In the genomic region with DNA sequence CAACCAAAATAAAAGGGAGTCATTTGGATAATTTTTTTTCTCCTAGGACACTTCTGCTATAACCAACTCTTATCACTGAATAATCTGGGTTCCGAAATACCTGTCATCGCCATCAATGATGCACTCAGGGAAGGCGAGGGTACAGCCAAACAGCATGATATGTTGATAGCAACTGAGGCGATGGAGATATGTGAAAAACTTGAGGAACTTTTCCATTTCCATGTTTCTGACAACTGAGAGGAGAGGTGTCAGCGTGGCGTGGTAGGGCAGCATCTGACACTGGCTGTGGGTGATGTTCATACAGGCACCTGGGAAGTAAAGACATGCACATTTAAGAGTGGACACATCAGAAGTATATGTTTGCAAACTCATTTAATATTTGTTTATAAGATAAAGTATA, we compare ENCODE assay signal across 21 cellular contexts.
A peak's percentile ranks its signal among the peaks of the same experiment; 100 is the strongest.
DNase-seq lines count a peak whose midpoint lies in the region; ATAC-seq and TF ChIP-seq lines count a peak whose summit lies in the region.
"Had no signal": no experiment of that assay in that cellular context is flagged by ENCODE, and none has a peak within 500 bp of the region (broad histone marks: within the 10 kb centered on the region; RNA-seq: fewer than 3 reads in every experiment).

No MANE protein-coding gene starts in this region.

- H3K36me3 ChIP-seq in right atrium auricular region: no peaks in the 10 kb centered on the region
- H3K36me3 ChIP-seq: BLaER1 had no signal

- intact Hi-C loops in Right ventricle myocardium inferior (cut with DNase I): no loop called here
- intact Hi-C loops in left cardiac atrium (cut with DNase I): no loop called here
- intact Hi-C loops in right cardiac atrium (cut with DNase I): loop anchor here in 1 of 4 donors (10.0 kb wide), 1 partner anchor 62 kb away; no protein-coding TSS in a partner anchor
- intact Hi-C loops in activated T-helper 1 cell treated with anti-CD3 and anti-CD28 coated beads, Interleukin-12 subunit alpha, Interleukin-12 subunit beta, Interleukin-2, Interleukin-4 antibody, amounts not matched to agents 30 ng/mL and 10 ng/mL and 1 ng/mL, durations not matched to agents 14 hours and 24 hours and 36 hours (cut with micrococcal nuclease): no loop called here

- H3K9me3 ChIP-seq in right atrium auricular region: no peaks in the 10 kb centered on the region
- H3K9me3 ChIP-seq in right cardiac atrium (ENCODE audit: control insufficient read depth, low read length): no peaks in the 10 kb centered on the region
- H3K9me3 ChIP-seq: Caco-2 had no signal

- no peak for TF ChIP-seq CTCF in right atrium auricular region (IDR thresholded peaks at IDR 0.05)

- ATAC-seq in Right ventricle myocardium inferior (peak; percentile 46), left cardiac atrium (peak; percentile 81 to 94), right cardiac atrium (peak; percentile 82 to 86), HG02763 (IDR thresholded peaks at IDR 0.05; ENCODE audit: unreplicated experiment) (no peak)
- ATAC-seq: CD8-positive, alpha-beta T cell; GM12878 had no signal

- no peaks in the 10 kb centered on the region for H3K4me1 Mint-ChIP-seq in activated T-helper 1 cell treated with anti-CD3 and anti-CD28 coated beads, Interleukin-12 subunit alpha, Interleukin-12 subunit beta, Interleukin-2, Interleukin-4 antibody, amounts not matched to agents 30 ng/mL and 10 ng/mL and 1 ng/mL, durations not matched to agents 14 hours and 24 hours and 36 hours (ENCODE audit: low read depth)
- H3K4me1 Mint-ChIP-seq: B cell; CD4-positive, CD25-positive, alpha-beta regulatory T cell had no signal

- H3K27ac Mint-ChIP-seq in activated T-helper 1 cell treated with anti-CD3 and anti-CD28 coated beads, Interleukin-12 subunit alpha, Interleukin-12 subunit beta, Interleukin-2, Interleukin-4 antibody, amounts not matched to agents 30 ng/mL and 10 ng/mL and 1 ng/mL, durations not matched to agents 14 hours and 24 hours and 36 hours: no peak overlapping the region
- H3K27ac Mint-ChIP-seq: B cell; CD4-positive, CD25-positive, alpha-beta regulatory T cell; CD8-positive, alpha-beta T cell had no signal

- no peak overlapping the region for H3K4me3 Mint-ChIP-seq in activated T-helper 1 cell treated with anti-CD3 and anti-CD28 coated beads, Interleukin-12 subunit alpha, Interleukin-12 subunit beta, Interleukin-2, Interleukin-4 antibody, amounts not matched to agents 30 ng/mL and 10 ng/mL and 1 ng/mL, durations not matched to agents 14 hours and 24 hours and 36 hours
- H3K4me3 Mint-ChIP-seq: B cell; CD4-positive, CD25-positive, alpha-beta regulatory T cell; CD8-positive, alpha-beta T cell had no signal

- no peaks in the 10 kb centered on the region for H3K4me1 ChIP-seq in right atrium auricular region
- H3K4me1 ChIP-seq in right cardiac atrium (ENCODE audit: control insufficient read depth, insufficient read depth, low read length): peaks cover 2% of the 10 kb centered on the region
- H3K4me1 ChIP-seq: BLaER1, Caco-2 had no signal

- 44% methylated on average over 6 of the region's 6 CpGs for WGBS in right cardiac atrium

- H3K27me3 ChIP-seq in right atrium auricular region: no peaks in the 10 kb centered on the region
- no peaks in the 10 kb centered on the region for H3K27me3 ChIP-seq in right cardiac atrium (ENCODE audit: control insufficient read depth, insufficient read depth)
- H3K27me3 ChIP-seq: BLaER1 had no signal

- H3K27me3 Mint-ChIP-seq in activated T-helper 1 cell treated with anti-CD3 and anti-CD28 coated beads, Interleukin-12 subunit alpha, Interleukin-12 subunit beta, Interleukin-2, Interleukin-4 antibody, amounts not matched to agents 30 ng/mL and 10 ng/mL and 1 ng/mL, durations not matched to agents 14 hours and 24 hours and 36 hours (ENCODE audit: insufficient read depth): peaks cover 4% of the 10 kb centered on the region

- H3K36me3 Mint-ChIP-seq in activated T-helper 1 cell treated with anti-CD3 and anti-CD28 coated beads, Interleukin-12 subunit alpha, Interleukin-12 subunit beta, Interleukin-2, Interleukin-4 antibody, amounts not matched to agents 30 ng/mL and 10 ng/mL and 1 ng/mL, durations not matched to agents 14 hours and 24 hours and 36 hours (ENCODE audit: low read depth): no peaks in the 10 kb centered on the region
- H3K36me3 Mint-ChIP-seq: CD4-positive, CD25-positive, alpha-beta regulatory T cell; CD8-positive, alpha-beta T cell had no signal

- H3K9me3 Mint-ChIP-seq in activated T-helper 1 cell treated with anti-CD3 and anti-CD28 coated beads, Interleukin-12 subunit alpha, Interleukin-12 subunit beta, Interleukin-2, Interleukin-4 antibody, amounts not matched to agents 30 ng/mL and 10 ng/mL and 1 ng/mL, durations not matched to agents 14 hours and 24 hours and 36 hours: peaks cover 3% of the 10 kb centered on the region
- H3K9me3 Mint-ChIP-seq: CD8-positive, alpha-beta T cell had no signal

- H3K27ac ChIP-seq in right atrium auricular region (peak overlapping the region in 1 of 2 donors; percentile 56), right cardiac atrium (ENCODE audit: low read length) (no peak overlapping the region)
- H3K27ac ChIP-seq: 22Rv1, BLaER1, C4-2B, GM23248 had no signal

- DNase-seq in Right ventricle myocardium inferior (ENCODE audit: missing footprints) (no peak), right atrium auricular region (ENCODE audit: low spot score) (no peak), left cardiac atrium (peak; percentile 27), right cardiac atrium (peak in 2 of 3 donors; percentile 20 to 57), NCI-H1436 treated with DMSO at 0.1 percent for 48 hours (lab: John Stamatoyannopoulos, UW) (no peak)
- no peak for DNase-seq in activated T-helper 1 cell treated with anti-CD3 and anti-CD28 coated beads, Interleukin-12 subunit alpha, Interleukin-12 subunit beta, Interleukin-2, Interleukin-4 antibody, amounts not matched to agents 30 ng/mL and 10 ng/mL and 1 ng/mL, durations not matched to agents 14 hours and 24 hours and 36 hours (ENCODE audit: low spot score)
- DNase-seq: Caco-2; CD4-positive, CD25-positive, alpha-beta regulatory T cell; CD8-positive, alpha-beta T cell; DMS79; EL; GDM1; GM23248; H7; HCEC 1CT had no signal

- H3K4me3 ChIP-seq in right atrium auricular region (no peak overlapping the region), right cardiac atrium (ENCODE audit: low read length) (no peak overlapping the region)
- H3K4me3 ChIP-seq: BLaER1, GM12878, GM23248 had no signal

Comparison
In these comparisons a context has a peak if more than half of its experiments do, and no peak if none do; other contexts are left out.
1. DNase-seq: peak in left cardiac atrium (single experiment) and right cardiac atrium (2 of 3); none in Right ventricle myocardium inferior (single experiment), right atrium auricular region (single experiment), activated T-helper 1 cell treated with anti-CD3 and anti-CD28 coated beads, Interleukin-12 subunit alpha, Interleukin-12 subunit beta, Interleukin-2, Interleukin-4 antibody, amounts not matched to agents 30 ng/mL and 10 ng/mL and 1 ng/mL, durations not matched to agents 14 hours and 24 hours and 36 hours (single experiment) and NCI-H1436 treated with DMSO at 0.1 percent for 48 hours (single experiment).